In the genomic region with DNA sequence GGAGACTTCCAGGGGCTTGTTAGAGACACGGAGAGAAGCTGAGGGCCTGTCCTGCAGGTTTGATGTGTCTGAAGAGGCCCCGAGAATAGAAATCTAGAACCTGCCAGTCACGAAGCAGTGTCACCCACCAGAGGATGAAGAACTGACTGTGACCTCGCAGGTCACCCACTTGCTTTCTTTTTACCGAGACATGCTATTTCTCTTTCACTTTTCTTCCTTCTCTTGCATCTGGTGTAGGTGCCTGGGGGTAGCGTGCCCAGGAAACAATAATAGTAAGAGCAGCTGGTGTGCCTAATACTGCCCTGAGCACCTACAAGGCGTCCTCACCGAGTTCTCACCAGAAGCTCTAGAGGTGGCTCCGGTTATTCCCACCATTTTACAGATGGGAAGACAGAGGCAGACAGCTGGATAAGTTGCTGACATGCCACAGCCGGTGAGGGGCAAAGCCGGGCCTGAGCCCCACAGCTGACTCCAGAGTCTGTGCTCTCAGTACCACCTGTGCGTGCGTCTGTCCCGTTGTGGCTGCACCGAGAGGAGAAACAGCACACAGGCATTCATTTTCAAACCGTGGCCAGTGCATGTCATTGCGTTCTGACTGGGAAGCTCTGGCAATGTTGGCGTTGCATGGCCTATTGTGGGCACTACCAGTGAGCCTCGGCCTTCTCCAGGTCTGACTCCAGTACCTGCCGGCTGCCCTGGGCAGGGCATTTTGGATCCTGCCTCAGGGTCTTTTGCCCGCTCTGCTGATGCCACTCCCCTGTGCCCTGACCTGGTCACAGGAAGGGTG, we compare ENCODE assay signal across 17 cellular contexts.
A peak's percentile ranks its signal among the peaks of the same experiment; 100 is the strongest.
DNase-seq lines count a peak whose midpoint lies in the region; ATAC-seq lines count a peak whose summit lies in the region.
"Had no signal": no experiment of that assay in that cellular context is flagged by ENCODE, and none has a peak within 500 bp of the region (broad histone marks: within the 10 kb centered on the region; RNA-seq: fewer than 3 reads in every experiment).

No MANE protein-coding gene starts in this region.

- H3K27ac ChIP-seq in substantia nigra (ENCODE audit: low read depth, low read length, poor library complexity, severe bottlenecking), result peak overlapping the region; percentile 97
- H3K27ac ChIP-seq: colonic mucosa had no signal

- DNase-seq in RPMI8226 (peak; percentile 31), medulla oblongata (ENCODE audit: extremely low spot score) (peak; percentile 15), substantia nigra (lab: John Stamatoyannopoulos, UW) (peak in 1 of 49 donors; percentile 36), NCI-H524 (lab: John Stamatoyannopoulos, UW) (no peak), NCI-H2081 treated with DMSO at 0.1 percent for 48 hours (lab: John Stamatoyannopoulos, UW) (no peak)
- DNase-seq: activated CD4-positive, alpha-beta T cell treated with anti-CD3 and anti-CD28 coated beads, Interleukin-2, amount 10 ng/mL, durations not matched to agents 7 days and 5 days; activated naive CD4-positive, alpha-beta T cell treated with anti-CD3 and anti-CD28 coated beads for 36 hours; CD8-positive, alpha-beta memory T cell; colonic mucosa; NCI-H1930; stimulated activated naive B cell treated with anti-CD40 and anti-IgM and Interleukin-4, amounts not matched to agents 10 μg/mL and 1 μg/mL and 100 μg/mL, for 72 hours; T-helper 1 cell had no signal

- ATAC-seq in GM19468 (IDR thresholded peaks at IDR 0.05; ENCODE audit: extremely low read depth, unreplicated experiment) (peak; percentile 16), GM19351 (IDR thresholded peaks at IDR 0.05; ENCODE audit: unreplicated experiment) (no peak)
- ATAC-seq: HCT116; K562; natural killer cell treated with Interleukin-12 subunit alpha and Interleukin-12 subunit beta and Interleukin-15 and Interleukin-18, amount 100 ng/mL, for 72 hours; stimulated activated naive B cell treated with anti-CD40 and anti-IgM and Interleukin-4, amounts not matched to agents 10 μg/mL and 1 μg/mL and 100 μg/mL, for 72 hours had no signal

Comparison
In these comparisons a context has a peak if more than half of its experiments do, and no peak if none do; other contexts are left out.
1. DNase-seq: peak in RPMI8226 (single experiment) and medulla oblongata (single experiment); none in NCI-H524 (0 of 2) and NCI-H2081 treated with DMSO at 0.1 percent for 48 hours (single experiment).